20 cellular contexts compared by ENCODE assay signal in genomic region chr1:6500446-6501406, GRCh38. TPM values are rescaled to one million over a fixed set of nuclear protein-coding genes. Genes with fewer than 3 reads are reported as not detected.
A peak's percentile ranks its signal among the peaks of the same experiment; 100 is the strongest.
DNase-seq lines count a peak whose midpoint lies in the region; TF ChIP-seq lines count a peak whose summit lies in the region.
"Had no signal": no experiment of that assay in that cellular context is flagged by ENCODE, and none has a peak within 500 bp of the region (broad histone marks: within the 10 kb centered on the region; RNA-seq: fewer than 3 reads in every experiment).

No MANE protein-coding gene starts in this region.

- TF ChIP-seq POLR2A in stomach (IDR thresholded peaks at IDR 0.05) = no peak

- TF ChIP-seq CTCF in ascending aorta (IDR thresholded peaks at IDR 0.05) = no peak
- TF ChIP-seq CTCF in stomach (IDR thresholded peaks at IDR 0.05) = no peak

- H3K27me3 ChIP-seq in ascending aorta = no peaks in the 10 kb centered on the region
- H3K27me3 ChIP-seq in skeletal muscle satellite cell (ENCODE audit: control insufficient read depth, insufficient read depth, low read length) = no peaks in the 10 kb centered on the region
- peaks cover 0 to 50% (median 7%) of the 10 kb centered on the region in 3 donors for H3K27me3 ChIP-seq in stomach
- H3K27me3 ChIP-seq: adrenal gland had no signal

- H3K4me2 ChIP-seq in skeletal muscle satellite cell (ENCODE audit: low read length) = peak overlapping the region; percentile 22
- H3K4me2 ChIP-seq: PC-9 had no signal

- H3K9ac ChIP-seq in skeletal muscle satellite cell (ENCODE audit: low read depth, low read length) = no peak overlapping the region

- TF ChIP-seq EP300 in stomach (IDR thresholded peaks at IDR 0.05) = no peak

- H3K27ac ChIP-seq in ascending aorta (peak overlapping the region; percentile 79 to 80), substantia nigra (ENCODE audit: low read depth, low read length, poor library complexity, severe bottlenecking) (no peak overlapping the region), stomach (no peak overlapping the region)
- H3K27ac ChIP-seq: PC-9, right lobe of liver had no signal

- no peaks in the 10 kb centered on the region for H3K9me3 ChIP-seq in ascending aorta
- H3K9me3 ChIP-seq in skeletal muscle satellite cell (replicated peaks; ENCODE audit: low read length) = no peaks in the 10 kb centered on the region
- no peaks in the 10 kb centered on the region for H3K9me3 ChIP-seq in stomach
- H3K9me3 ChIP-seq: adrenal gland, right lobe of liver, transverse colon had no signal

- H3K36me3 ChIP-seq in ascending aorta = no peaks in the 10 kb centered on the region
- H3K36me3 ChIP-seq in skeletal muscle satellite cell (ENCODE audit: insufficient read depth, low read length) = no peaks in the 10 kb centered on the region
- H3K36me3 ChIP-seq in stomach = no peaks in the 10 kb centered on the region
- H3K36me3 ChIP-seq: adrenal gland, right lobe of liver, transverse colon had no signal

- WGBS in stomach, 5 donors = 82 to 87% (median 86%) methylated on average over 32 of the region's 32 CpGs

- peak in 1 of 2 donors; percentile 78 for DNase-seq in ascending aorta (ENCODE audit: low spot score in 2 of 2)
- DNase-seq in fibroblast of gingiva (ENCODE audit: low read depth) = peak; percentile 71
- DNase-seq in substantia nigra (lab: John Stamatoyannopoulos, UW) = no peak
- DNase-seq in stomach = no peak
- no peak for DNase-seq in activated CD4-positive, alpha-beta T cell treated with anti-CD3 and anti-CD28 coated beads, Interleukin-2, amount 50 U/mL, for 48 hours
- DNase-seq: activated CD4-positive, alpha-beta memory T cell treated with anti-CD3 and anti-CD28 coated beads, Interleukin-2, amount 10 ng/mL, durations not matched to agents 7 days and 5 days; adrenal gland; C1 segment of cervical spinal cord; DMS153; glutamatergic neuron; IMR-90; mesenchymal stem cell; NCI-H69; nephron progenitor cell; PC-9; stimulated activated CD4-positive, alpha-beta T cell treated with anti-CD3 and anti-CD28 coated beads, Interleukin-2, amount 100 ng/mL, for 48 hours; transverse colon had no signal

- intact Hi-C loops in ascending aorta (cut with DNase I) = no loop called here
- intact Hi-C loops in stomach (cut with DNase I; ENCODE audit: low total_unique reads) = no loop called here

- H3K4me1 ChIP-seq in ascending aorta (peaks cover 24 to 53% of the 10 kb centered on the region in 2 donors), skeletal muscle satellite cell (ENCODE audit: control insufficient read depth, insufficient read depth, low read length) (peaks cover 50% of the 10 kb centered on the region), stomach (peaks cover 20 to 38% (median 28%) of the 10 kb centered on the region in 4 donors)

- H3K4me3 ChIP-seq in ascending aorta = peak overlapping the region in 1 of 2 donors; percentile 3
- no peak overlapping the region for H3K4me3 ChIP-seq in skeletal muscle satellite cell (ENCODE audit: low read length)
- H3K4me3 ChIP-seq in stomach = no peak overlapping the region
- H3K4me3 ChIP-seq: adrenal gland, PC-9, right lobe of liver, transverse colon had no signal

RNA-seq across cellular contexts. Expression of gene PLEKHG5, which starts 9.3 kb away (rescaled TPM):
- total RNA-seq in ascending aorta (11.4 TPM), stomach (10 to 100 TPM in 2 of 5 donors, 1 to 10 TPM in 3; 4.9 to 58.8 (median 9.8) TPM)
- 6.3 and 12.7 TPM in 2 replicates for total RNA-seq in skeletal muscle satellite cell (2012; rRNA removed)
- 1 to 10 TPM; 1.4 to 7.2 (median 1.8) TPM for polyA plus RNA-seq in stomach

RNA-seq across cellular contexts. Expression of gene TNFRSF25, which starts 34.8 kb away (rescaled TPM):
- total RNA-seq in ascending aorta = 18.0 TPM
- 1.3 TPM in 2 replicates for total RNA-seq in skeletal muscle satellite cell (2012; rRNA removed)
- 100 to 1,000 TPM in 1 of 5 donors, 10 to 100 TPM in 2, 1 to 10 TPM in 2; 6.1 to 215 (median 21.4) TPM for total RNA-seq in stomach
- 10 to 100 TPM in 1 of 3 donors, 1 to 10 TPM in 2; 2.7 to 41.6 (median 2.9) TPM for polyA plus RNA-seq in stomach

RNA-seq across cellular contexts. Expression of gene NOL9, which starts 53.6 kb away (rescaled TPM):
- total RNA-seq in ascending aorta (31.0 TPM), stomach (100 to 1,000 TPM in 1 of 5 donors, 10 to 100 TPM in 4; 19.7 to 150 (median 42.0) TPM)
- 25.3 and 27.6 TPM in 2 replicates for total RNA-seq in skeletal muscle satellite cell (2012; rRNA removed)
- polyA plus RNA-seq in stomach = 1 to 10 TPM; 2.7 to 4.0 (median 2.9) TPM

RNA-seq across cellular contexts. Expression of gene TAS1R1, which starts 54.4 kb away (rescaled TPM):
- not detected for total RNA-seq in ascending aorta
- total RNA-seq in skeletal muscle satellite cell (2012; rRNA removed) = 0.44 TPM in 1 of 2 replicates, not detected in the other
- not detected for total RNA-seq in stomach
- polyA plus RNA-seq in stomach = under 1 TPM in 2 of 3 donors, not detected in 1; 0.08 to 0.12 TPM
- total RNA-seq: epithelial cell of proximal tubule, IMR-90, PC-9 had no signal

Comparison
In these comparisons a context has a peak if more than half of its experiments do, and no peak if none do; other contexts are left out.
1. H3K27ac ChIP-seq: peak in ascending aorta (2 of 2); none in substantia nigra (single experiment) and stomach (0 of 5).